ENCODE assay signal across 1 cellular context in genomic region chr14:26392498-26392897, GRCh38.
TF ChIP-seq lines count a peak whose summit lies in the region.

No MANE protein-coding gene starts in this region.

TF ChIP-seq in GM23338, 12 proteins besides CTCF, POLR2A, EP300 and RAD21:
- no peak for TF ChIP-seq ETS1 (IDR thresholded peaks at IDR 0.05)
- TF ChIP-seq ZNF114 (CRISPR knock-in tag; IDR thresholded peaks at IDR 0.05), result no peak
- TF ChIP-seq POLR2AphosphoS5 (IDR thresholded peaks at IDR 0.05; ENCODE audit: low read depth), result no peak
- TF ChIP-seq REST (IDR thresholded peaks at IDR 0.05; ENCODE audit: unreplicated experiment), result no peak
- no peak for TF ChIP-seq ZNF331 (CRISPR knock-in tag; IDR thresholded peaks at IDR 0.05; ENCODE audit: low read depth)
- TF ChIP-seq STAT1 (IDR thresholded peaks at IDR 0.05; ENCODE audit: unreplicated experiment), result no peak
- TF ChIP-seq EZH2phosphoT487 (IDR thresholded peaks at IDR 0.05; ENCODE audit: unreplicated experiment), result no peak
